Comparison of ENCODE assay signal across 11 cellular contexts in genomic region chrX:11532291-11533075, GRCh38.
DNase-seq lines count a peak whose midpoint lies in the region; ATAC-seq, FAIRE-seq and TF ChIP-seq lines count a peak whose summit lies in the region.
"Had no signal": no experiment of that assay in that cellular context is flagged by ENCODE, and none has a peak within 500 bp of the region (broad histone marks: within the 10 kb centered on the region; RNA-seq: fewer than 3 reads in every experiment).

No MANE protein-coding gene starts in this region.

- H3K27ac ChIP-seq in right lobe of liver (no peak overlapping the region), HepG2 (ENCODE audit: extremely low read length, insufficient read depth, low read length) (no peak overlapping the region), left ventricle myocardium inferior (replicated peaks) (peak overlapping the region; percentile 38), tibial artery (no peak overlapping the region)
- H3K27ac ChIP-seq: GM23248 had no signal

- H2AFZ ChIP-seq in HepG2 (ENCODE audit: low read length) = no peak overlapping the region
- H2AFZ ChIP-seq: GM23248 had no signal

- no peak overlapping the region for H3K4me3 ChIP-seq in right lobe of liver
- no peak overlapping the region for H3K4me3 ChIP-seq in HepG2 (replicated peaks in 1 of 3; ENCODE audit: insufficient read depth in 1 of 3, low read depth in 2 of 3, low read length in 3 of 3)
- H3K4me3 ChIP-seq in left ventricle myocardium inferior = no peak overlapping the region
- no peak overlapping the region for H3K4me3 ChIP-seq in tibial artery
- H3K4me3 ChIP-seq: GM23248 had no signal

- no peak for TF ChIP-seq CTCF in right lobe of liver (IDR thresholded peaks at IDR 0.05)
- no peak for TF ChIP-seq CTCF in HepG2 (CRISPR knock-in tag; IDR thresholded peaks at IDR 0.05)
- TF ChIP-seq CTCF in left ventricle myocardium inferior (IDR thresholded peaks at IDR 0.05; ENCODE audit: borderline replicate concordance) = no peak
- no peak for TF ChIP-seq CTCF in tibial artery (IDR thresholded peaks at IDR 0.05)

- POLR2A ChIA-PET in HepG2 (lab: Yijun Ruan, JAX) = no interaction called here

- H3K9me3 ChIP-seq in right lobe of liver = no peaks in the 10 kb centered on the region
- no peaks in the 10 kb centered on the region for H3K9me3 ChIP-seq in HepG2 (ENCODE audit: low read length)
- H3K9me3 ChIP-seq in left ventricle myocardium inferior (replicated peaks) = no peaks in the 10 kb centered on the region
- no peaks in the 10 kb centered on the region for H3K9me3 ChIP-seq in tibial artery

- H3K27me3 ChIP-seq in right lobe of liver (no peaks in the 10 kb centered on the region), HepG2 (ENCODE audit: control insufficient read depth in 1 of 2, insufficient read depth in 2 of 2, low read length in 2 of 2) (no peaks in the 10 kb centered on the region), left ventricle myocardium inferior (ENCODE audit: low read depth) (no peaks in the 10 kb centered on the region), tibial artery (no peaks in the 10 kb centered on the region)

- BruUV-seq in HepG2 (replicated peaks; lab: Mats Ljungman, UMichigan) = no TSS peak

- intact Hi-C loops in right lobe of liver (cut with DNase I) = no loop called here
- intact Hi-C loops in HepG2 (cut with micrococcal nuclease; ENCODE audit: unreplicated experiment) = loop anchor here (1.0 to 2.0 kb wide), 4 partner anchors 192 to 376 kb away; no protein-coding TSS in a partner anchor
- intact Hi-C loops in left ventricle myocardium inferior (cut with micrococcal nuclease) = loop anchor here (5.0 to 10.0 kb wide), 2 partner anchors 190 to 242 kb away; no protein-coding TSS in a partner anchor
- intact Hi-C loops in tibial artery (cut with DNase I; ENCODE audit: low total_unique reads) = loop anchor here (5.0 kb wide), 2 partner anchors 240 to 385 kb away; no protein-coding TSS in a partner anchor

- H3K36me3 ChIP-seq in right lobe of liver (no peaks in the 10 kb centered on the region), HepG2 (replicated peaks in 1 of 2; ENCODE audit: control insufficient read depth in 1 of 2, insufficient read depth in 2 of 2, low read length in 2 of 2) (no peaks in the 10 kb centered on the region), left ventricle myocardium inferior (no peaks in the 10 kb centered on the region), tibial artery (no peaks in the 10 kb centered on the region)

- CTCF ChIA-PET in HepG2 (lab: Yijun Ruan, JAX; ENCODE audit: low intra/inter-chr PET ratio, low total read pairs) = interaction anchor here (1.2 to 2.9 kb wide), 7 partner anchors 26 to 388 kb away, joined by 4 to 32 read pairs (median 6); no protein-coding TSS in a partner anchor

- H4K20me1 ChIP-seq in HepG2 (ENCODE audit: insufficient read depth, low read length) = no peaks in the 10 kb centered on the region

- no peaks in the 10 kb centered on the region for H3K79me2 ChIP-seq in HepG2 (ENCODE audit: insufficient read depth, low read length)

- TF ChIP-seq EP300 in HepG2 (IDR thresholded peaks at IDR 0.05; ENCODE audit: low read depth in 2 of 2, low read length in 2 of 2) = no peak
- no peak for TF ChIP-seq EP300 in HepG2 (CRISPR knock-in tag; IDR thresholded peaks at IDR 0.05; ENCODE audit: borderline replicate concordance)

- H3K4me1 ChIP-seq in right lobe of liver = no peaks in the 10 kb centered on the region
- H3K4me1 ChIP-seq in HepG2 (ENCODE audit: insufficient read depth, low read length) = no peaks in the 10 kb centered on the region
- no peaks in the 10 kb centered on the region for H3K4me1 ChIP-seq in left ventricle myocardium inferior
- H3K4me1 ChIP-seq in tibial artery = peaks cover 0 to 6% (median 0%) of the 10 kb centered on the region in 4 donors

- no peak overlapping the region for H3K9ac ChIP-seq in HepG2 (ENCODE audit: insufficient read depth, low read depth, low read length)
- H3K9ac ChIP-seq: GM23248 had no signal

- H3K4me2 ChIP-seq in HepG2 (ENCODE audit: low read depth, low read length) = no peak overlapping the region

- FAIRE-seq in HepG2 (lab: Jason Lieb, UNC) = no peak

- ATAC-seq in right lobe of liver = peak in 3 of 4 donors; percentile 14 to 33 (median 31)
- ATAC-seq in HepG2 = no peak
- peak; percentile 47 for ATAC-seq in SK-N-SH treated with all-trans-retinoic acid at 6 μM for 48 hours
- no peak for ATAC-seq in GM18909 (IDR thresholded peaks at IDR 0.05; ENCODE audit: poor library complexity, unreplicated experiment)
- ATAC-seq in GM21528 (IDR thresholded peaks at IDR 0.05; ENCODE audit: low FRiP score, unreplicated experiment) = no peak

- TF ChIP-seq RAD21 in HepG2 (CRISPR knock-in tag; IDR thresholded peaks at IDR 0.05) = no peak

- DNase-seq in right lobe of liver (no peak), HepG2 (ENCODE audit: low spot score) (no peak), left ventricle myocardium inferior (no peak), tibial artery (no peak)
- no peak for DNase-seq in activated T-cell treated with anti-CD3 and anti-CD28 coated beads, Interleukin-2, amount 50 U/mL, for 1 hour
- DNase-seq: retina; stimulated activated CD4-positive, alpha-beta T cell treated with anti-CD3 and anti-CD28 coated beads, Interleukin-4, amount 100 ng/mL, for 1 hour had no signal

- in situ Hi-C loops in HepG2 (cut with HindIII; ENCODE audit: extremely low pct_ligation_motif_present, low pct_unique_long_range_greater_than_20kb) = loop anchor here (5.0 kb wide), 1 partner anchor 235 kb away; no protein-coding TSS in a partner anchor

- TF ChIP-seq POLR2A in right lobe of liver (IDR thresholded peaks at IDR 0.05) (no peak), HepG2 (IDR thresholded peaks at IDR 0.05; ENCODE audit: insufficient read depth in 1 of 2, low read depth in 2 of 2, low read length in 2 of 2) (no peak)

TF ChIP-seq in HepG2, 621 proteins besides CTCF, POLR2A, EP300 and RAD21 (continues in another document):
- no peak for TF ChIP-seq MXI1 (IDR thresholded peaks at IDR 0.05; ENCODE audit: borderline replicate concordance, low read depth, low read length)
- TF ChIP-seq FOSL1 (CRISPR knock-in tag; IDR thresholded peaks at IDR 0.05; ENCODE audit: borderline replicate concordance) = no peak
- TF ChIP-seq ZNF652 (CRISPR knock-in tag; IDR thresholded peaks at IDR 0.05; ENCODE audit: borderline replicate concordance, low read depth) = no peak
- no peak for TF ChIP-seq MAZ (IDR thresholded peaks at IDR 0.05; ENCODE audit: borderline replicate concordance, low read depth, low read length)
- no peak for TF ChIP-seq MAZ (CRISPR knock-in tag; IDR thresholded peaks at IDR 0.05; ENCODE audit: low read depth)
- no peak for TF ChIP-seq DNMT1 (CRISPR knock-in tag; IDR thresholded peaks at IDR 0.05)
- no peak for TF ChIP-seq HIVEP1 (CRISPR knock-in tag; IDR thresholded peaks at IDR 0.05)
- TF ChIP-seq ZNF577 (CRISPR knock-in tag; IDR thresholded peaks at IDR 0.05; ENCODE audit: borderline replicate concordance, low read depth) = no peak
- TF ChIP-seq SP4 (CRISPR knock-in tag; IDR thresholded peaks at IDR 0.05) = no peak
- no peak for TF ChIP-seq ZNF441 (CRISPR knock-in tag; IDR thresholded peaks at IDR 0.05; ENCODE audit: borderline replicate concordance)
- TF ChIP-seq ZNF605 (CRISPR knock-in tag; IDR thresholded peaks at IDR 0.05) = no peak
- no peak for TF ChIP-seq HIC2 (CRISPR knock-in tag; IDR thresholded peaks at IDR 0.05; ENCODE audit: low read depth)

TF ChIP-seq in SK-N-SH treated with all-trans-retinoic acid at 6 μM for 48 hours, 23 proteins besides CTCF, POLR2A, EP300 and RAD21:
- TF ChIP-seq CSRNP3 (CRISPR knock-in tag; IDR thresholded peaks at IDR 0.05) (no peak), GLIS3 (CRISPR knock-in tag; IDR thresholded peaks at IDR 0.05) (no peak), SNAI2 (CRISPR knock-in tag; IDR thresholded peaks at IDR 0.05) (no peak), ZC3H10 (CRISPR knock-in tag; IDR thresholded peaks at IDR 0.05) (no peak), TOX (CRISPR knock-in tag; IDR thresholded peaks at IDR 0.05; ENCODE audit: borderline replicate concordance) (no peak), ISL1 (CRISPR knock-in tag; IDR thresholded peaks at IDR 0.05) (no peak), ZNF8 (CRISPR knock-in tag; IDR thresholded peaks at IDR 0.05) (no peak), PATZ1 (CRISPR knock-in tag; IDR thresholded peaks at IDR 0.05; ENCODE audit: borderline replicate concordance) (no peak)
TF ChIP-seq in SK-N-SH treated with all-trans-retinoic acid at 6 μM for 48 hours: peak in this region for 0.

Comparison
In these comparisons a context has a peak if more than half of its experiments do, and no peak if none do; other contexts are left out.
1. ATAC-seq: peak in right lobe of liver (3 of 4) and SK-N-SH treated with all-trans-retinoic acid at 6 μM for 48 hours (single experiment); none in HepG2 (single experiment), GM18909 (single experiment) and GM21528 (single experiment).
2. intact Hi-C loops: an anchor here in HepG2 (1.0 to 2.0 kb wide), left ventricle myocardium inferior (5.0 to 10.0 kb wide) and tibial artery (5.0 kb wide); none called in right lobe of liver.